In genomic region chr3:2879587-2879986, GRCh38 we compare ENCODE assay signal across 27 cellular contexts.
"Had no signal": no experiment of that assay in that cellular context is flagged by ENCODE, and none has a peak within 500 bp of the region (broad histone marks: within the 10 kb centered on the region; RNA-seq: fewer than 3 reads in every experiment).

No MANE protein-coding gene starts in this region.

- H3K36me3 Mint-ChIP-seq: mesothelial cell of epicardium, naive B cell had no signal

- ATAC-seq: effector memory CD8-positive, alpha-beta T cell; esophagus mucosa; gastrocnemius medialis; left lung; lower lobe of right lung; mucosa of descending colon had no signal

- H3K9me3 Mint-ChIP-seq: effector memory CD8-positive, alpha-beta T cell; endodermal cell had no signal

- H3K27ac Mint-ChIP-seq: dendritic cell treated with granulocyte-macrophage colony-stimulating factor and Interleukin-4, amounts not matched to agents 40 ng/mL and 50 ng/mL, for 4 days; effector memory CD8-positive, alpha-beta T cell; endodermal cell; mesothelial cell of epicardium; naive B cell had no signal

- H3K4me3 ChIP-seq: colonic mucosa, esophagus squamous epithelium, gastrocnemius medialis, heart right ventricle, left lung, lower lobe of right lung, mucosa of descending colon had no signal

- FAIRE-seq: endometrium, islet of Langerhans, keratinocyte had no signal

- H3K4me1 Mint-ChIP-seq: naive B cell had no signal

- H3K27me3 Mint-ChIP-seq: dendritic cell treated with granulocyte-macrophage colony-stimulating factor and Interleukin-4, amounts not matched to agents 40 ng/mL and 50 ng/mL, for 4 days had no signal

- H3K36me3 ChIP-seq: colonic mucosa, esophagus squamous epithelium, gastrocnemius medialis, heart right ventricle, left lung, lower lobe of right lung had no signal

- H3K27ac ChIP-seq: colonic mucosa, epithelial cell of prostate, esophagus squamous epithelium, gastrocnemius medialis, heart right ventricle, left lung, lower lobe of right lung had no signal

- H3K4me3 Mint-ChIP-seq: dendritic cell treated with granulocyte-macrophage colony-stimulating factor and Interleukin-4, amounts not matched to agents 40 ng/mL and 50 ng/mL, for 4 days; effector memory CD8-positive, alpha-beta T cell; endodermal cell; mesothelial cell of epicardium; naive B cell had no signal

- H3K27me3 ChIP-seq: colonic mucosa, esophagus squamous epithelium, gastrocnemius medialis, heart right ventricle, left lung had no signal

- H3K4me1 ChIP-seq: colonic mucosa, esophagus squamous epithelium, gastrocnemius medialis, heart right ventricle, left lung, lower lobe of right lung had no signal

- H3K9me3 ChIP-seq: colonic mucosa, esophagus squamous epithelium, gastrocnemius medialis, heart right ventricle, left lung, lower lobe of right lung, mucosa of descending colon had no signal

- DNase-seq: colonic mucosa; cortex of kidney; effector CD8-positive, alpha-beta T cell; effector memory CD8-positive, alpha-beta T cell; endodermal cell; erythroblast; esophagus squamous epithelium; foreskin fibroblast; foreskin melanocyte; gastrocnemius medialis; glutamatergic neuron; head of caudate nucleus; heart right ventricle; hippocampal formation; left cardiac atrium; left lung; left ventricle myocardium superior; lower lobe of right lung; mucosa of descending colon; naive B cell had no signal
